13 cellular contexts compared by ENCODE assay signal in genomic region chr12:59322473-59322872, GRCh38.
DNase-seq lines count a peak whose midpoint lies in the region; ATAC-seq and TF ChIP-seq lines count a peak whose summit lies in the region.
"Had no signal": no experiment of that assay in that cellular context is flagged by ENCODE, and none has a peak within 500 bp of the region (broad histone marks: within the 10 kb centered on the region; RNA-seq: fewer than 3 reads in every experiment).

No MANE protein-coding gene starts in this region.

- H3K4me1 ChIP-seq in right cardiac atrium (ENCODE audit: control insufficient read depth, insufficient read depth, low read length) (no peaks in the 10 kb centered on the region), iPS-18a (ENCODE audit: control insufficient read depth, low read depth, low read length) (peaks cover 17% of the 10 kb centered on the region), sigmoid colon (no peaks in the 10 kb centered on the region)
- H3K4me1 ChIP-seq: parathyroid adenoma, upper lobe of left lung had no signal

- H3K4me3 ChIP-seq in right cardiac atrium (ENCODE audit: low read length) (no peak overlapping the region), iPS-18a (ENCODE audit: low read length) (peak overlapping the region; percentile 35), sigmoid colon (no peak overlapping the region)
- H3K4me3 ChIP-seq: upper lobe of left lung had no signal

- H3K9ac ChIP-seq in iPS-18a (ENCODE audit: low read length), result no peak overlapping the region
- H3K9ac ChIP-seq: parathyroid adenoma had no signal

- 52% methylated on average over 2 of the region's 2 CpGs for WGBS in right cardiac atrium
- WGBS in sigmoid colon, 2 donors, result 77 to 84% methylated on average over 2 of the region's 2 CpGs

- no peak for TF ChIP-seq POLR2A in sigmoid colon (IDR thresholded peaks at IDR 0.05)

- H3K9me3 ChIP-seq in right cardiac atrium (ENCODE audit: control insufficient read depth, low read length) (no peaks in the 10 kb centered on the region), iPS-18a (ENCODE audit: control insufficient read depth, low read depth, low read length) (no peaks in the 10 kb centered on the region), sigmoid colon (no peaks in the 10 kb centered on the region)
- H3K9me3 ChIP-seq: upper lobe of left lung had no signal

- H3K27ac ChIP-seq in right cardiac atrium (ENCODE audit: low read length), result no peak overlapping the region
- peak overlapping the region; percentile 9 for H3K27ac ChIP-seq in iPS-18a (ENCODE audit: low read length)
- H3K27ac ChIP-seq in sigmoid colon, result no peak overlapping the region
- H3K27ac ChIP-seq: parathyroid adenoma, upper lobe of left lung had no signal

- intact Hi-C loops in right cardiac atrium (cut with DNase I) (no loop called here), Right ventricle myocardium superior (cut with DNase I) (no loop called here), sigmoid colon (cut with DNase I) (no loop called here)

- no peak for TF ChIP-seq CTCF in sigmoid colon (IDR thresholded peaks at IDR 0.05)

- H3K36me3 ChIP-seq in iPS-18a (ENCODE audit: control insufficient read depth, low read depth, low read length) (peaks cover 32% of the 10 kb centered on the region), sigmoid colon (no peaks in the 10 kb centered on the region)
- H3K36me3 ChIP-seq: upper lobe of left lung had no signal

- DNase-seq in right cardiac atrium (peak in 2 of 3 donors; percentile 18 to 54), Right ventricle myocardium superior (no peak), RPMI7951 (ENCODE audit: low read depth) (peak; percentile 1), sigmoid colon (no peak), germinal center (ENCODE audit: low spot score) (no peak)
- DNase-seq: activated naive CD4-positive, alpha-beta T cell; DMS79 treated with DMSO at 0.1 percent for 48 hours; NCI-H524 treated with DMSO at 0.1 percent for 48 hours; upper lobe of left lung had no signal

- no peaks in the 10 kb centered on the region for H3K27me3 ChIP-seq in right cardiac atrium (ENCODE audit: control insufficient read depth, insufficient read depth)
- no peaks in the 10 kb centered on the region for H3K27me3 ChIP-seq in iPS-18a (ENCODE audit: control insufficient read depth, insufficient read depth, low read length)
- no peaks in the 10 kb centered on the region for H3K27me3 ChIP-seq in sigmoid colon
- H3K27me3 ChIP-seq: upper lobe of left lung had no signal

- no peak for TF ChIP-seq EP300 in sigmoid colon (IDR thresholded peaks at IDR 0.05)

- ATAC-seq in right cardiac atrium (no peak), Right ventricle myocardium superior (ENCODE audit: poor library complexity) (no peak), GM19467 (IDR thresholded peaks at IDR 0.05; ENCODE audit: unreplicated experiment) (no peak), GM18502 (IDR thresholded peaks at IDR 0.05; ENCODE audit: poor library complexity, unreplicated experiment) (no peak)

Comparison
In these comparisons a context has a peak if more than half of its experiments do, and no peak if none do; other contexts are left out.
1. DNase-seq: peak in right cardiac atrium (2 of 3) and RPMI7951 (single experiment); none in Right ventricle myocardium superior (single experiment), sigmoid colon (single experiment) and germinal center (single experiment).